Comparison of ENCODE assay signal across 1 cellular context in genomic region chr10:128908109-128908898, GRCh38.
TF ChIP-seq lines count a peak whose summit lies in the region.

No MANE protein-coding gene starts in this region.

TF ChIP-seq in GM12878, 131 proteins besides CTCF, POLR2A, EP300 and RAD21 (continued from another document):
- TF ChIP-seq CEBPZ (IDR thresholded peaks at IDR 0.05; ENCODE audit: low read depth, low read length): no peak
- no peak for TF ChIP-seq SIX5 (IDR thresholded peaks at IDR 0.05; ENCODE audit: low read depth, low read length, severe bottlenecking)
